Comparison of ENCODE assay signal across 8 cellular contexts in the genomic region with DNA sequence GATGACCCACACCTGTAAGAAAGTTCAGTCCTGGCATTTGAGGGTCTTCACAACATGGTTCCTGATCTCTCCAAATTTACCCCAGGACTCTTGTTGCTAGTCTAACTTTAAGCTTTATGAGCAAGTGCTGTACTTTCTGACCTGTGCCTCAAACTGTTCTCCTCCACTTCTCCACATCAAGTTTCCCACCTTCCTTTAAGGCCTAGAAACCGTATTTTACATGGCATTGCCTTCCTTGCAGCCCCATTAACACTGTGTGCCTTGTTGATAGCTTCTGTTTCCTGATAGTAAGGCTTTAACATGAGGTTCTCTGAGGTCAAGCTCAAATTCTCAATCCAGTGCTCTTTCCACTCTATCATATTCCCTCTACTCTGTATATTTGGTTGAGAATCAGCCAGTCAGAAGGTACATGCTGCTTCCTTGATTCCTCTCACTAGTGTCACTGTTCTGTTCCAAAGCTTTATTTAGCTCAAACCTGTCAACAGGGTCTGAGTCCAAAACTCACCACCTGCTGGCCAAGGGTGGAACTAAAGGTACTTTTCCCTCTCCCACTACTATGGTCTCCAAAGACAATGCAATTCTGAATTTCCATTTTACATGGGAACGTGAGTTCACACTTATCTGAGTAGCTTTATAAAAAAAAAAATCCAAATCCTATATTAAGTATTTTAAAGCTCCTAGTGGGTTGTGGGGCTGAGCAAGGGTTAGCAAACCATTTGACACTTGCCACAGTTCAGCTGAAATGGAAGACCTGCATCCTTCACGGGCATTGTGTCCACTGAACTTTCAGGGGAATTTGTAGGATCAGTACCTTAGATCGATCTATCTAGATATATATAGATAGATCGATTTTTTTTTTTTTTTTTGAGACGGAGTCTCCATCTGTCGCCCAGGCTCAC. TPM values are rescaled to one million over a fixed set of nuclear protein-coding genes. Genes with fewer than 3 reads are reported as not detected.
DNase-seq lines count a peak whose midpoint lies in the region; ATAC-seq and FAIRE-seq lines count a peak whose summit lies in the region.

No MANE protein-coding gene starts in this region.

- H3K9ac ChIP-seq in endocrine pancreas (ENCODE audit: control insufficient read depth, insufficient read depth, low read length), result peak overlapping the region; percentile 19

- no peak overlapping the region for H3K4me3 Mint-ChIP-seq in activated CD4-positive, alpha-beta T cell treated with anti-CD3 and anti-CD28 coated beads, Interleukin-2, amount 10 ng/mL, durations not matched to agents 24 days and 14 days
- H3K4me3 Mint-ChIP-seq in naive thymus-derived CD8-positive, alpha-beta T cell, result no peak overlapping the region

- no peak for FAIRE-seq in urothelium cell line (lab: Jason Lieb, UNC)

- no peaks in the 10 kb centered on the region for H3K9me3 ChIP-seq in endocrine pancreas (ENCODE audit: control insufficient read depth, low read length)

- peak; percentile 78 to 82 for ATAC-seq in naive thymus-derived CD8-positive, alpha-beta T cell
- no peak for ATAC-seq in GM18907 (IDR thresholded peaks at IDR 0.05; ENCODE audit: unreplicated experiment)

- H3K36me3 Mint-ChIP-seq in activated CD4-positive, alpha-beta T cell treated with anti-CD3 and anti-CD28 coated beads, Interleukin-2, amount 10 ng/mL, durations not matched to agents 24 days and 14 days (ENCODE audit: low read depth), result peaks cover 59% of the 10 kb centered on the region
- peaks cover 0 to 71% (median 15%) of the 10 kb centered on the region in 3 donors for H3K36me3 Mint-ChIP-seq in naive thymus-derived CD8-positive, alpha-beta T cell

- peaks cover 3% of the 10 kb centered on the region for H3K36me3 ChIP-seq in endocrine pancreas (ENCODE audit: control insufficient read depth, insufficient read depth, low read length)

- intact Hi-C loops in activated CD4-positive, alpha-beta T cell treated with anti-CD3 and anti-CD28 coated beads, Interleukin-2, amount 10 ng/mL, durations not matched to agents 24 days and 14 days (cut with micrococcal nuclease), result loop anchor here (1.0 to 5.0 kb wide), 2 partner anchors 49 to 152 kb away; no protein-coding TSS in a partner anchor

- H3K27me3 Mint-ChIP-seq in activated CD4-positive, alpha-beta T cell treated with anti-CD3 and anti-CD28 coated beads, Interleukin-2, amount 10 ng/mL, durations not matched to agents 24 days and 14 days, result no peaks in the 10 kb centered on the region
- no peaks in the 10 kb centered on the region for H3K27me3 Mint-ChIP-seq in naive thymus-derived CD8-positive, alpha-beta T cell

- peaks cover 4% of the 10 kb centered on the region for H3K4me1 Mint-ChIP-seq in activated CD4-positive, alpha-beta T cell treated with anti-CD3 and anti-CD28 coated beads, Interleukin-2, amount 10 ng/mL, durations not matched to agents 24 days and 14 days
- H3K4me1 Mint-ChIP-seq in naive thymus-derived CD8-positive, alpha-beta T cell, result peaks cover 4 to 8% (median 6%) of the 10 kb centered on the region in 4 donors

- POLR2A ChIA-PET in naive thymus-derived CD8-positive, alpha-beta T cell (lab: Charles Lee), result interaction anchor here (0.7 to 1.7 kb wide), 6 partner anchors 11 to 62 kb away, joined by 3 to 6 read pairs (median 3); partner anchors contain the start of genes DNAJB5, PIGO and VCP

- H3K27ac Mint-ChIP-seq in activated CD4-positive, alpha-beta T cell treated with anti-CD3 and anti-CD28 coated beads, Interleukin-2, amount 10 ng/mL, durations not matched to agents 24 days and 14 days, result peak overlapping the region; percentile 2
- peak overlapping the region in 6 of 10 donors; percentile 18 to 72 (median 50) for H3K27ac Mint-ChIP-seq in naive thymus-derived CD8-positive, alpha-beta T cell

- no peaks in the 10 kb centered on the region for H3K4me1 ChIP-seq in endocrine pancreas (ENCODE audit: control insufficient read depth, insufficient read depth, low read length)

- H3K4me3 ChIP-seq in endocrine pancreas (ENCODE audit: control insufficient read depth, insufficient read depth, low read length), result no peak overlapping the region

- peak; percentile 45 for DNase-seq in activated gamma-delta T cell treated with Interleukin-2 at 50 U/mL for 16 hours
- no peak for DNase-seq in activated gamma-delta T cell (lab: John Stamatoyannopoulos, UW)
- DNase-seq in NCI-H1105 treated with DMSO at 0.1 percent for 48 hours (lab: John Stamatoyannopoulos, UW), result peak; percentile 17
- peak; percentile 87 for DNase-seq in activated CD4-positive, alpha-beta T cell treated with anti-CD3 and anti-CD28 coated beads, Interleukin-2, amount 10 ng/mL, durations not matched to agents 24 days and 14 days
- peak in 8 of 10 donors; percentile 19 to 55 (median 43) for DNase-seq in naive thymus-derived CD8-positive, alpha-beta T cell
- peak; percentile 57 for DNase-seq in urothelium cell line (ENCODE audit: low spot score)

- H3K9me3 Mint-ChIP-seq in activated CD4-positive, alpha-beta T cell treated with anti-CD3 and anti-CD28 coated beads, Interleukin-2, amount 10 ng/mL, durations not matched to agents 24 days and 14 days, result no peaks in the 10 kb centered on the region
- no peaks in the 10 kb centered on the region for H3K9me3 Mint-ChIP-seq in naive thymus-derived CD8-positive, alpha-beta T cell

- H3K27me3 ChIP-seq in endocrine pancreas (ENCODE audit: control insufficient read depth, insufficient read depth, low read length), result no peaks in the 10 kb centered on the region

RNA-seq across cellular contexts. Expression of gene VCP, which starts 21.1 kb away (rescaled TPM):
- total RNA-seq in activated CD4-positive, alpha-beta T cell treated with anti-CD3 and anti-CD28 coated beads, Interleukin-2, amount 10 ng/mL, durations not matched to agents 24 days and 14 days, result 335 and 343 TPM in 2 replicates
- total RNA-seq in naive thymus-derived CD8-positive, alpha-beta T cell, result 100 to 1,000 TPM; 172 to 177 TPM
- 100 to 1,000 TPM; 136 to 152 (median 142) TPM for polyA plus RNA-seq in naive thymus-derived CD8-positive, alpha-beta T cell

RNA-seq across cellular contexts. Expression of gene FANCG, which starts 28.4 kb away (rescaled TPM):
- 114 and 122 TPM in 2 replicates for total RNA-seq in activated CD4-positive, alpha-beta T cell treated with anti-CD3 and anti-CD28 coated beads, Interleukin-2, amount 10 ng/mL, durations not matched to agents 24 days and 14 days
- total RNA-seq in naive thymus-derived CD8-positive, alpha-beta T cell, result 10 to 100 TPM; 23.6 to 27.9 TPM
- 1 to 10 TPM; 4.4 to 9.3 (median 5.9) TPM for polyA plus RNA-seq in naive thymus-derived CD8-positive, alpha-beta T cell

RNA-seq across cellular contexts. Expression of gene PIGO, which starts 45.1 kb away (rescaled TPM):
- 32.5 and 37.2 TPM in 2 replicates for total RNA-seq in activated CD4-positive, alpha-beta T cell treated with anti-CD3 and anti-CD28 coated beads, Interleukin-2, amount 10 ng/mL, durations not matched to agents 24 days and 14 days
- total RNA-seq in naive thymus-derived CD8-positive, alpha-beta T cell, result 10 to 100 TPM; 32.6 to 36.1 TPM
- polyA plus RNA-seq in naive thymus-derived CD8-positive, alpha-beta T cell, result 10 to 100 TPM; 23.0 to 26.2 (median 23.3) TPM

RNA-seq across cellular contexts. Expression of gene STOML2, which starts 51.6 kb away (rescaled TPM):
- 258 and 262 TPM in 2 replicates for total RNA-seq in activated CD4-positive, alpha-beta T cell treated with anti-CD3 and anti-CD28 coated beads, Interleukin-2, amount 10 ng/mL, durations not matched to agents 24 days and 14 days
- 10 to 100 TPM; 47.3 to 53.0 TPM for total RNA-seq in naive thymus-derived CD8-positive, alpha-beta T cell
- 10 to 100 TPM; 86.7 to 93.9 (median 88.9) TPM for polyA plus RNA-seq in naive thymus-derived CD8-positive, alpha-beta T cell
